Comparison of ENCODE assay signal across 10 cellular contexts in genomic region chr10:8051109-8051781, GRCh38. TPM values are rescaled to one million over a fixed set of nuclear protein-coding genes. Genes with fewer than 3 reads are reported as not detected.
DNase-seq lines count a peak whose midpoint lies in the region; ATAC-seq lines count a peak whose summit lies in the region.
"Had no signal": no experiment of that assay in that cellular context is flagged by ENCODE, and none has a peak within 500 bp of the region (broad histone marks: within the 10 kb centered on the region; RNA-seq: fewer than 3 reads in every experiment).

No MANE protein-coding gene starts in this region.

- ATAC-seq in activated CD8-positive, alpha-beta memory T cell treated with anti-CD3 and anti-CD28 coated beads, Interleukin-2, amount 10 ng/mL, durations not matched to agents 7 days and 5 days: no peak
- ATAC-seq in GM18498 (IDR thresholded peaks at IDR 0.05; ENCODE audit: unreplicated experiment): no peak

- no peaks in the 10 kb centered on the region for H3K9me3 Mint-ChIP-seq in activated CD8-positive, alpha-beta memory T cell treated with anti-CD3 and anti-CD28 coated beads, Interleukin-2, amount 10 ng/mL, durations not matched to agents 7 days and 5 days (ENCODE audit: low read depth)
- H3K9me3 Mint-ChIP-seq in T-helper 2 cell treated with Interferon-gamma antibody and Interleukin-4, amounts not matched to agents 5 μg/mL and 100 μg/mL, for 36 hours: no peaks in the 10 kb centered on the region

- H3K4me3 ChIP-seq in iPS-20b (ENCODE audit: low read length): peak overlapping the region; percentile 51; the same call in 1 of the 2 replicates

- no peaks in the 10 kb centered on the region for H3K36me3 ChIP-seq in iPS-20b (ENCODE audit: insufficient read depth, low read depth, low read length)

- no peak overlapping the region for H3K27ac Mint-ChIP-seq in activated CD8-positive, alpha-beta memory T cell treated with anti-CD3 and anti-CD28 coated beads, Interleukin-2, amount 10 ng/mL, durations not matched to agents 7 days and 5 days
- peak overlapping the region; percentile 90 for H3K27ac Mint-ChIP-seq in T-helper 2 cell treated with Interferon-gamma antibody and Interleukin-4, amounts not matched to agents 5 μg/mL and 100 μg/mL, for 36 hours

- peaks cover 20% of the 10 kb centered on the region for H3K4me1 ChIP-seq in iPS-20b (ENCODE audit: insufficient read depth, low read length)

- peaks cover 7% of the 10 kb centered on the region for H3K36me3 Mint-ChIP-seq in activated CD8-positive, alpha-beta memory T cell treated with anti-CD3 and anti-CD28 coated beads, Interleukin-2, amount 10 ng/mL, durations not matched to agents 7 days and 5 days
- peaks cover 37% of the 10 kb centered on the region for H3K36me3 Mint-ChIP-seq in T-helper 2 cell treated with Interferon-gamma antibody and Interleukin-4, amounts not matched to agents 5 μg/mL and 100 μg/mL, for 36 hours (ENCODE audit: low read depth)

- no peak for DNase-seq in activated CD8-positive, alpha-beta memory T cell treated with anti-CD3 and anti-CD28 coated beads, Interleukin-2, amount 10 ng/mL, durations not matched to agents 7 days and 5 days
- no peak for DNase-seq in activated CD8-positive, alpha-beta memory T cell treated with anti-CD3 and anti-CD28 coated beads, Interleukin-2, amount 50 U/mL, for 48 hours
- no peak for DNase-seq in T-helper 2 cell treated with Interferon-gamma antibody and Interleukin-4, amounts not matched to agents 5 μg/mL and 100 μg/mL, for 36 hours (ENCODE audit: low spot score)
- DNase-seq in stimulated activated CD8-positive, alpha-beta memory T cell treated with anti-CD3 and anti-CD28 coated beads, Interleukin-4, amount 100 ng/mL, for 48 hours: peak; percentile 62
- DNase-seq in NCI-H82 treated with DMSO at 0.1 percent for 48 hours (lab: John Stamatoyannopoulos, UW; ENCODE audit: unreplicated experiment): no peak
- no peak for DNase-seq in NCI-H2081 treated with DMSO at 0.1 percent for 48 hours (lab: John Stamatoyannopoulos, UW)
- DNase-seq: activated naive CD4-positive, alpha-beta T cell treated with anti-CD3 and anti-CD28 coated beads, Interleukin-2, amount 50 U/mL, for 16 hours; NCI-H774 had no signal

- H3K9me3 ChIP-seq in iPS-20b (ENCODE audit: insufficient read depth, low read depth, low read length): no peaks in the 10 kb centered on the region

- H3K4me1 Mint-ChIP-seq in activated CD8-positive, alpha-beta memory T cell treated with anti-CD3 and anti-CD28 coated beads, Interleukin-2, amount 10 ng/mL, durations not matched to agents 7 days and 5 days: peaks cover 39% of the 10 kb centered on the region
- peaks cover 33% of the 10 kb centered on the region for H3K4me1 Mint-ChIP-seq in T-helper 2 cell treated with Interferon-gamma antibody and Interleukin-4, amounts not matched to agents 5 μg/mL and 100 μg/mL, for 36 hours (ENCODE audit: low read depth)

- peaks cover 99% of the 10 kb centered on the region for H3K27me3 ChIP-seq in iPS-20b (ENCODE audit: insufficient read depth, low read length)

- H3K4me3 Mint-ChIP-seq in activated CD8-positive, alpha-beta memory T cell treated with anti-CD3 and anti-CD28 coated beads, Interleukin-2, amount 10 ng/mL, durations not matched to agents 7 days and 5 days: peak overlapping the region; percentile 66
- peak overlapping the region; percentile 88 for H3K4me3 Mint-ChIP-seq in T-helper 2 cell treated with Interferon-gamma antibody and Interleukin-4, amounts not matched to agents 5 μg/mL and 100 μg/mL, for 36 hours

- CTCF ChIA-PET in activated CD8-positive, alpha-beta memory T cell treated with anti-CD3 and anti-CD28 coated beads, Interleukin-2, amount 10 ng/mL, durations not matched to agents 7 days and 5 days (lab: Charles Lee): interaction anchor here (1.4 kb wide), 1 partner anchor 11 kb away, joined by 3 read pairs; no protein-coding TSS in a partner anchor

- no peak overlapping the region for H3K9ac ChIP-seq in iPS-20b (ENCODE audit: low read depth, low read length)

- H3K27ac ChIP-seq in iPS-20b (ENCODE audit: low read length): no peak overlapping the region

- H3K27me3 Mint-ChIP-seq in activated CD8-positive, alpha-beta memory T cell treated with anti-CD3 and anti-CD28 coated beads, Interleukin-2, amount 10 ng/mL, durations not matched to agents 7 days and 5 days: peaks cover 48% of the 10 kb centered on the region
- peaks cover 11% of the 10 kb centered on the region for H3K27me3 Mint-ChIP-seq in T-helper 2 cell treated with Interferon-gamma antibody and Interleukin-4, amounts not matched to agents 5 μg/mL and 100 μg/mL, for 36 hours (ENCODE audit: low read depth)

RNA-seq across cellular contexts. Expression of gene GATA3, which starts 3.2 kb away (rescaled TPM):
- 10 to 100 TPM; 61.5 to 83.4 TPM for total RNA-seq in activated CD8-positive, alpha-beta memory T cell treated with anti-CD3 and anti-CD28 coated beads, Interleukin-2, amount 10 ng/mL, durations not matched to agents 7 days and 5 days
